ENCODE assay signal across 13 cellular contexts in genomic region chr5:113678202-113678601, GRCh38.
"Had no signal": no experiment of that assay in that cellular context is flagged by ENCODE, and none has a peak within 500 bp of the region (broad histone marks: within the 10 kb centered on the region; RNA-seq: fewer than 3 reads in every experiment).

No MANE protein-coding gene starts in this region.

- H3K4me2 ChIP-seq: smooth muscle cell had no signal

- H3K4me1 ChIP-seq: left ventricle myocardium inferior, pancreas, prostate gland, tibial nerve, uterus had no signal

- H3K4me3 ChIP-seq: left ventricle myocardium inferior, lung, mucosa of descending colon, pancreas, prostate gland, smooth muscle cell, tibial nerve, uterus had no signal

- FAIRE-seq: pancreas had no signal

- H3K27ac ChIP-seq: left ventricle myocardium inferior, pancreas, prostate gland, tibial nerve, uterus had no signal

- H3K36me3 ChIP-seq: left ventricle myocardium inferior, pancreas, prostate gland, tibial nerve, uterus had no signal

- H3K9me3 ChIP-seq: left ventricle myocardium inferior, pancreas, prostate gland, tibial nerve, uterus had no signal

- H3K27me3 ChIP-seq: pancreas, tibial nerve, uterus had no signal

- DNase-seq: islet precursor cell; left ventricle myocardium inferior; pancreas; stimulated activated CD4-positive, alpha-beta T cell treated with anti-CD3 and anti-CD28 coated beads, Interleukin-4, amount 100 ng/mL, for 4 hours; stimulated activated naive CD4-positive, alpha-beta T cell treated with Interleukin-2 at 50 U/mL for 16 hours; uterus had no signal

- ATAC-seq: natural killer cell treated with Interleukin-12 subunit alpha and Interleukin-12 subunit beta and Interleukin-15 and Interleukin-18, amount 100 ng/mL, for 72 hours; stimulated activated memory B cell treated with anti-CD40 and anti-IgM and Interleukin-4, amounts not matched to agents 10 μg/mL and 1 μg/mL and 100 μg/mL, for 72 hours had no signal
